ENCODE assay signal across 19 cellular contexts in genomic region chr10:131730771-131731497, GRCh38.
"Had no signal": no experiment of that assay in that cellular context is flagged by ENCODE, and none has a peak within 500 bp of the region (broad histone marks: within the 10 kb centered on the region; RNA-seq: fewer than 3 reads in every experiment).

No MANE protein-coding gene starts in this region.

- DNase-seq: activated CD4-positive, alpha-beta T cell treated with anti-CD3 and anti-CD28 coated beads, Interleukin-2, amount 10 ng/mL, durations not matched to agents 7 days and 5 days; activated naive CD4-positive, alpha-beta T cell treated with anti-CD3 and anti-CD28 coated beads for 36 hours; activated T-cell treated with anti-CD3 and anti-CD28 coated beads, Interleukin-2, amount 50 U/mL, for 1 hour; caudate nucleus; foreskin melanocyte; glutamatergic neuron; hypothalamus; left ventricle myocardium inferior; right lobe of liver; stimulated activated CD8-positive, alpha-beta memory T cell treated with anti-CD3 and anti-CD28 coated beads, Interleukin-4, amount 100 ng/mL, for 48 hours; stimulated activated naive CD4-positive, alpha-beta T cell treated with Interleukin-2 at 50 U/mL for 16 hours; substantia nigra; T-helper 1 cell; T1000 had no signal

- H3K4me3 Mint-ChIP-seq: activated CD4-positive, alpha-beta T cell treated with anti-CD3 and anti-CD28 coated beads, Interleukin-2, amount 10 ng/mL, durations not matched to agents 7 days and 5 days; activated naive CD4-positive, alpha-beta T cell treated with anti-CD3 and anti-CD28 coated beads for 36 hours; activated T-helper 17 cell treated with anti-CD3 and anti-CD28 coated beads, Interleukin-2, amount 50 U/mL, for 72 hours had no signal

- H3K4me3 ChIP-seq: body of pancreas, left ventricle myocardium inferior, ovary, right lobe of liver, tibial artery, vagina had no signal

- H3K9me3 Mint-ChIP-seq: activated CD4-positive, alpha-beta T cell treated with anti-CD3 and anti-CD28 coated beads, Interleukin-2, amount 10 ng/mL, durations not matched to agents 7 days and 5 days; activated T-helper 17 cell treated with anti-CD3 and anti-CD28 coated beads, Interleukin-2, amount 50 U/mL, for 72 hours had no signal

- H3K36me3 ChIP-seq: left ventricle myocardium inferior, ovary, right lobe of liver, tibial artery, vagina had no signal

- H3K4me1 ChIP-seq: body of pancreas had no signal

- H3K4me1 Mint-ChIP-seq: activated CD4-positive, alpha-beta T cell treated with anti-CD3 and anti-CD28 coated beads, Interleukin-2, amount 10 ng/mL, durations not matched to agents 7 days and 5 days; activated T-helper 17 cell treated with anti-CD3 and anti-CD28 coated beads, Interleukin-2, amount 50 U/mL, for 72 hours had no signal

- H3K27me3 ChIP-seq: body of pancreas, ovary, right lobe of liver, tibial artery, vagina had no signal

- H3K9me3 ChIP-seq: ovary, right lobe of liver, vagina had no signal

- H3K27ac ChIP-seq: body of pancreas, left ventricle myocardium inferior, ovary, right lobe of liver, tibial artery, vagina had no signal

- H3K27ac Mint-ChIP-seq: activated CD4-positive, alpha-beta T cell treated with anti-CD3 and anti-CD28 coated beads, Interleukin-2, amount 10 ng/mL, durations not matched to agents 7 days and 5 days; activated naive CD4-positive, alpha-beta T cell treated with anti-CD3 and anti-CD28 coated beads for 36 hours; activated T-helper 17 cell treated with anti-CD3 and anti-CD28 coated beads, Interleukin-2, amount 50 U/mL, for 72 hours had no signal

- H3K27me3 Mint-ChIP-seq: activated CD4-positive, alpha-beta T cell treated with anti-CD3 and anti-CD28 coated beads, Interleukin-2, amount 10 ng/mL, durations not matched to agents 7 days and 5 days had no signal

- ATAC-seq: activated T-helper 17 cell treated with anti-CD3 and anti-CD28 coated beads, Interleukin-2, amount 50 U/mL, for 72 hours; body of pancreas; right lobe of liver had no signal
